In the genomic region with DNA sequence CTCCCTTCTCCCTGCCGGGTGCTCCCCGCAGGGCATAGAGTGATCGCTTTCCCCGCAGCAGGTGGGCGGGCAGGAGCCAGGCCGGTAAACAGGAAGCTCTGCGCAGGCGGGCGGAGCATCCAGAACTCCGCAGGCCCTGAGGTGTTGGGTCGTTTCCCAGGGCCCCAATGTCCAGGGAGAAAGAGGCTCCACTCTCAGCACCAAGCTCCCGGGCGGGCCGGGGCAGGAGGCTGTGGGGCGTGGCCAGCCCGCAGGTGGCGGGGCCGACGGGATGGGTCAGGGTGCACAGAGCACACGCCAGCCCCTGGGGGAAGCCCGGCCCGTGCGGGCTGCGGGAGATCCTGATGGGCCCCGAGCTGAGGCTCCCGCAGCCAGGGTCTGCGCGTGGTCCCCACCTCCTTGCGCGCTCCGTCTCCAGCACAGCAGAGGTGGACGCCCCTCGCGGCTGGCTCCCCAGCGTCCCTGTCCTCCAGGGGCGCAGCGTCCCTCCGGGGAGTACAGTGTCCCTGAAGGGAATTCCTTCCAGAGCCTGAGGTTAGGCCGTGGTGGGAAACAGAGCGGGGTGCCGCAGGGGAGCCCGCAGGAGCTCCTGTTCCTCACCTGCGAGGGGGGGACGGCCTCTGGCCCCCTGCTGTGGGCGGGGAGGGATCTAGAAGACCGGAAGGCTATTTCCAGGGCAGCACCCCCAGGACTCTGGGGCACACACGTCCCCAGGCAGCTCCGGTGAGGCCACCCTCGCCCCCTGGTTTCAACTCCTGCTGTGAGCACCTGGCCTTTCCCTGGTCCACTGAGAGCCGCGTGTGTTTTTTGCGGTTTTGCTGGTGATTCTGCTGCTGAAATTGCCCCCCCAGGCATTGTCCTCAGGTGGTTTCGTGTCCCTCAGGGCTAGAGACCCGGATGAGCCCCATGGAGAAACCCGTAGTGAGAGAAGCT, we compare ENCODE assay signal across 8 cellular contexts.
DNase-seq lines count a peak whose midpoint lies in the region; ATAC-seq and TF ChIP-seq lines count a peak whose summit lies in the region.

No MANE protein-coding gene starts in this region.

- H3K4me3 ChIP-seq in muscle layer of colon (ENCODE audit: low read depth in 1 of 2, low read length in 2 of 2) = no peak overlapping the region
- H3K4me3 ChIP-seq in coronary artery = no peak overlapping the region

- no peaks in the 10 kb centered on the region for H3K27me3 ChIP-seq in muscle layer of colon (ENCODE audit: control insufficient read depth in 1 of 2, insufficient read depth in 2 of 2, low read length in 2 of 2)

- peaks cover 10% of the 10 kb centered on the region for H3K36me3 ChIP-seq in muscle layer of colon (ENCODE audit: insufficient read depth, low read length)

- no peak for ATAC-seq in HG03025 (IDR thresholded peaks at IDR 0.05; ENCODE audit: low FRiP score, unreplicated experiment)

- peaks cover 31% of the 10 kb centered on the region for H3K4me1 ChIP-seq in muscle layer of colon (ENCODE audit: insufficient read depth, low read length)

- DNase-seq in DMS153 treated with DMSO at 0.1 percent for 48 hours (lab: John Stamatoyannopoulos, UW; ENCODE audit: unreplicated experiment) (peak; percentile 18), NCI-H510A treated with DMSO at 0.1 percent for 48 hours (lab: John Stamatoyannopoulos, UW) (peak; percentile 50), hypothalamus (lab: John Stamatoyannopoulos, UW) (no peak), NCI-H1092 treated with DMSO at 0.1 percent for 48 hours (lab: John Stamatoyannopoulos, UW) (no peak), coronary artery (ENCODE audit: low spot score) (no peak)
- DNase-seq in central memory CD4-positive, alpha-beta T cell = peak; percentile 24

- no peak for TF ChIP-seq CTCF in coronary artery (IDR thresholded peaks at IDR 0.05)

- peak overlapping the region; percentile 52 for H3K27ac ChIP-seq in muscle layer of colon (ENCODE audit: low read depth, low read length)
- H3K27ac ChIP-seq in coronary artery = peak overlapping the region in 1 of 2 donors; percentile 16

- peak overlapping the region; percentile 25 for H3K9ac ChIP-seq in muscle layer of colon (ENCODE audit: low read length)

- no peaks in the 10 kb centered on the region for H3K9me3 ChIP-seq in muscle layer of colon (ENCODE audit: low read length)

Comparison
In these comparisons a context has a peak if more than half of its experiments do, and no peak if none do; other contexts are left out.
1. DNase-seq: peak in DMS153 treated with DMSO at 0.1 percent for 48 hours (single experiment), NCI-H510A treated with DMSO at 0.1 percent for 48 hours (single experiment) and central memory CD4-positive, alpha-beta T cell (single experiment); none in hypothalamus (0 of 51), NCI-H1092 treated with DMSO at 0.1 percent for 48 hours (single experiment) and coronary artery (single experiment).